In the genomic region with DNA sequence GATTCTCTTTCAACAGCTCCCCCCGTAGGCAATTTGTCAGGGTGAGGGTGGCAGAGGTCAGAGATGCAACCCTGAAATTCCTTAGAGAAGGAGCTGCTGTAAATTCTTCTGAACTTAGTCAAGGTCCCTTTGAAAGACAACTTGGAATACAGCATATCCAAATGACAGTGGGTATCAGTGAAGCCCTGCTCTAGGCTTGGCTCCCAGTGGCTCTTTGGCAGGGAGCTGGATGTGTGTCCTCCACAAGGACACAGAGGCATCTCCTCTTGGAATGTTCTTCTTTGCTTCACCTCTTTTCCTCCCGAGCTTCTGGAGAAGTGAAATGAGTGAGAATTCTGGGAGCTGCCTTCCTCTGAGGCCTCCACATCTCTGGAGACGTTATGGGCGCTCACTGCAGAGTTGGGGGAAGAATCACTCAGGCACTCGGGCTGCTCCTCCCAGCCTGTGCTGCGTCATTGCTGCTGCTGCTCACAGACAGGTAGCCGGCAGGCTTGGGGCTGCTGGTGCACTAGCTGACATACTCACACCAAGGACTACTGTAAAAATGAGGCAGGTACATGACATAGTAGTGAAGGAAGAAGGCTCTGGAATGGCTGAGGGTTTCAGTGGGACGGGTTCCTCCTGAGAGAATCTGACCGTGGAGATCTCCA, we compare ENCODE assay signal across 22 cellular contexts. TPM values are rescaled to one million over a fixed set of nuclear protein-coding genes. Genes with fewer than 3 reads are reported as not detected.
DNase-seq lines count a peak whose midpoint lies in the region; ATAC-seq and TF ChIP-seq lines count a peak whose summit lies in the region.
"Had no signal": no experiment of that assay in that cellular context is flagged by ENCODE, and none has a peak within 500 bp of the region (broad histone marks: within the 10 kb centered on the region; RNA-seq: fewer than 3 reads in every experiment).

No MANE protein-coding gene starts in this region.

- peak; percentile 69 for ATAC-seq in Right ventricle myocardium inferior
- ATAC-seq in upper lobe of right lung = no peak
- ATAC-seq: activated CD4-positive, alpha-beta T cell treated with anti-CD3 and anti-CD28 coated beads for 36 hours had no signal

- H3K4me1 ChIP-seq in endodermal cell (ENCODE audit: control insufficient read depth, insufficient read depth, low read length) (peaks cover 23% of the 10 kb centered on the region), mesodermal cell (ENCODE audit: control insufficient read depth, insufficient read depth, low read length, poor library complexity, severe bottlenecking) (peaks cover 35% of the 10 kb centered on the region), upper lobe of right lung (peaks cover 9% of the 10 kb centered on the region)

- peak overlapping the region; percentile 89 for H3K27ac ChIP-seq in endodermal cell (ENCODE audit: low read depth, low read length)
- peak overlapping the region; percentile 93 for H3K27ac ChIP-seq in mesodermal cell (ENCODE audit: low read depth, low read length, severe bottlenecking)
- H3K27ac ChIP-seq in upper lobe of right lung = no peak overlapping the region
- H3K27ac ChIP-seq: thoracic aorta had no signal

- DNase-seq in Right ventricle myocardium inferior (ENCODE audit: missing footprints) = no peak
- no peak for DNase-seq in cardiac septum (ENCODE audit: low spot score)
- peak; percentile 49 for DNase-seq in endodermal cell
- DNase-seq in upper lobe of right lung = peak; percentile 47
- no peak for DNase-seq in NK-92 (lab: John Stamatoyannopoulos, UW; ENCODE audit: unreplicated experiment)
- no peak for DNase-seq in anterior cingulate cortex (lab: John Stamatoyannopoulos, UW)
- no peak for DNase-seq in SKM-1 treated with dmso at 0.1 percent for 144 hours (lab: John Stamatoyannopoulos, UW; ENCODE audit: unreplicated experiment)
- DNase-seq: activated CD4-positive, alpha-beta T cell treated with anti-CD3 and anti-CD28 coated beads for 36 hours; activated effector memory CD4-positive, alpha-beta T cell treated with Interleukin-2 at 50 U/mL for 16 hours; activated naive CD8-positive, alpha-beta T cell treated with anti-CD3 and anti-CD28 coated beads, Interleukin-2, amount 10 ng/mL, durations not matched to agents 7 days and 5 days; DND-41; HFFc6; Kasumi-1; midbrain; NCI-H187; NCI-H748 treated with DMSO at 0.1 percent for 48 hours; SHP77; stimulated activated CD4-positive, alpha-beta T cell treated with anti-CD3 and anti-CD28 coated beads, Interleukin-1b, Interleukin-23, amount 100 ng/mL, for 48 hours; T-helper 1 cell had no signal

- TF ChIP-seq CTCF in endodermal cell (conservative IDR thresholded peaks at IDR 0.05) (no peak), upper lobe of right lung (IDR thresholded peaks at IDR 0.05) (no peak)

- H3K9me3 ChIP-seq in endodermal cell (ENCODE audit: control insufficient read depth, low read length) (peaks cover 11% of the 10 kb centered on the region), mesodermal cell (ENCODE audit: control insufficient read depth, low read length) (no peaks in the 10 kb centered on the region), upper lobe of right lung (no peaks in the 10 kb centered on the region)
- H3K9me3 ChIP-seq: thoracic aorta had no signal

- peak overlapping the region; percentile 54 for H3K4me3 ChIP-seq in endodermal cell (ENCODE audit: low read length)
- H3K4me3 ChIP-seq in mesodermal cell (ENCODE audit: extremely low read depth, insufficient read depth, low read length, poor library complexity, severe bottlenecking) = no peak overlapping the region
- no peak overlapping the region for H3K4me3 ChIP-seq in upper lobe of right lung
- H3K4me3 ChIP-seq: thoracic aorta had no signal

- peaks cover 23% of the 10 kb centered on the region for H3K4me1 Mint-ChIP-seq in endodermal cell
- H3K4me1 Mint-ChIP-seq: activated CD4-positive, alpha-beta T cell treated with anti-CD3 and anti-CD28 coated beads for 36 hours; activated naive CD8-positive, alpha-beta T cell treated with anti-CD3 and anti-CD28 coated beads, Interleukin-2, amount 10 ng/mL, durations not matched to agents 7 days and 5 days had no signal

- H3K9ac ChIP-seq in endodermal cell (ENCODE audit: extremely low read depth, low read length, poor library complexity, severe bottlenecking) = peak overlapping the region; percentile 84

- no peaks in the 10 kb centered on the region for H3K27me3 Mint-ChIP-seq in endodermal cell (ENCODE audit: insufficient read depth)
- H3K27me3 Mint-ChIP-seq: activated CD4-positive, alpha-beta T cell treated with anti-CD3 and anti-CD28 coated beads for 36 hours; activated naive CD8-positive, alpha-beta T cell treated with anti-CD3 and anti-CD28 coated beads, Interleukin-2, amount 10 ng/mL, durations not matched to agents 7 days and 5 days had no signal

- peak overlapping the region; percentile 97 for H3K27ac Mint-ChIP-seq in endodermal cell
- H3K27ac Mint-ChIP-seq: activated naive CD8-positive, alpha-beta T cell treated with anti-CD3 and anti-CD28 coated beads, Interleukin-2, amount 10 ng/mL, durations not matched to agents 7 days and 5 days; HFFc6 had no signal

- WGBS in endodermal cell (ENCODE audit: insufficient coverage in 1 of 2, insufficient read length in 1 of 2), 2 experiments = 83 to 88% methylated on average over 6 to 9 of the region's 9 CpGs
- WGBS in mesodermal cell (ENCODE audit: insufficient coverage in 2 of 2), 2 experiments = 82 to 95% methylated on average over 5 to 6 of the region's 9 CpGs

- intact Hi-C loops in Right ventricle myocardium inferior (cut with DNase I) (no loop called here), cardiac septum (cut with DNase I) (no loop called here), upper lobe of right lung (cut with DNase I) (no loop called here)

- H3K36me3 Mint-ChIP-seq in endodermal cell (ENCODE audit: low read depth) = peaks cover 60% of the 10 kb centered on the region

- peaks cover 12% of the 10 kb centered on the region for H3K9me3 Mint-ChIP-seq in endodermal cell
- H3K9me3 Mint-ChIP-seq: nephron had no signal

- no peaks in the 10 kb centered on the region for H3K27me3 ChIP-seq in endodermal cell (ENCODE audit: control insufficient read depth, insufficient read depth, low read length, poor library complexity, severe bottlenecking)
- H3K27me3 ChIP-seq in upper lobe of right lung = no peaks in the 10 kb centered on the region

- H3K36me3 ChIP-seq in endodermal cell (ENCODE audit: control insufficient read depth, insufficient read depth, low read length) (peaks cover 77% of the 10 kb centered on the region), mesodermal cell (ENCODE audit: control insufficient read depth, insufficient read depth, low read length) (peaks cover 79% of the 10 kb centered on the region), upper lobe of right lung (peaks cover 53% of the 10 kb centered on the region)

- no peak overlapping the region for H3K4me3 Mint-ChIP-seq in endodermal cell
- H3K4me3 Mint-ChIP-seq: activated CD4-positive, alpha-beta T cell treated with anti-CD3 and anti-CD28 coated beads for 36 hours; activated naive CD8-positive, alpha-beta T cell treated with anti-CD3 and anti-CD28 coated beads, Interleukin-2, amount 10 ng/mL, durations not matched to agents 7 days and 5 days; HFFc6; nephron had no signal

RNA-seq across cellular contexts. Expression of a gene that starts 34.1 kb away (rescaled TPM):
- total RNA-seq in Right ventricle myocardium inferior = 145 TPM
- 131 TPM for total RNA-seq in cardiac septum
- total RNA-seq in endodermal cell = 100 to 1,000 TPM; 112 to 148 TPM
- 172 TPM for polyA plus RNA-seq in endodermal cell (2013, experiment 1 of 2)
- polyA plus RNA-seq in endodermal cell (2013, experiment 2 of 2) = 168 TPM
- 238 TPM for polyA plus RNA-seq in mesodermal cell (2013, experiment 1 of 2)
- 257 TPM for polyA plus RNA-seq in mesodermal cell (2013, experiment 2 of 2)
- total RNA-seq in upper lobe of right lung = 104 TPM

RNA-seq across cellular contexts. Expression of a gene that starts 39.4 kb away (rescaled TPM):
- total RNA-seq in Right ventricle myocardium inferior (10.8 TPM), cardiac septum (5.7 TPM), endodermal cell (under 1 TPM; 0.58 to 0.79 TPM), upper lobe of right lung (8.7 TPM)
- polyA plus RNA-seq in endodermal cell (2013, experiment 1 of 2) = 0.46 TPM
- 0.50 TPM for polyA plus RNA-seq in endodermal cell (2013, experiment 2 of 2)
- polyA plus RNA-seq in mesodermal cell (2013, experiment 1 of 2) = 1.5 TPM
- polyA plus RNA-seq in mesodermal cell (2013, experiment 2 of 2) = 1.0 TPM

RNA-seq across cellular contexts. Expression of a gene that starts 50.6 kb away (rescaled TPM):
- total RNA-seq in Right ventricle myocardium inferior (10.1 TPM), cardiac septum (10.6 TPM), endodermal cell (10 to 100 TPM; 21.2 to 21.8 TPM), upper lobe of right lung (31.5 TPM)
- 20.7 TPM for polyA plus RNA-seq in endodermal cell (2013, experiment 1 of 2)
- 18.7 TPM for polyA plus RNA-seq in endodermal cell (2013, experiment 2 of 2)
- 23.3 TPM for polyA plus RNA-seq in mesodermal cell (2013, experiment 1 of 2)
- polyA plus RNA-seq in mesodermal cell (2013, experiment 2 of 2) = 23.1 TPM

Comparison
In these comparisons a context has a peak if more than half of its experiments do, and no peak if none do; other contexts are left out.
1. DNase-seq: peak in endodermal cell (single experiment) and upper lobe of right lung (single experiment); none in Right ventricle myocardium inferior (single experiment), cardiac septum (single experiment), NK-92 (single experiment), anterior cingulate cortex (0 of 58) and SKM-1 treated with dmso at 0.1 percent for 144 hours (single experiment).